In the genomic region with DNA sequence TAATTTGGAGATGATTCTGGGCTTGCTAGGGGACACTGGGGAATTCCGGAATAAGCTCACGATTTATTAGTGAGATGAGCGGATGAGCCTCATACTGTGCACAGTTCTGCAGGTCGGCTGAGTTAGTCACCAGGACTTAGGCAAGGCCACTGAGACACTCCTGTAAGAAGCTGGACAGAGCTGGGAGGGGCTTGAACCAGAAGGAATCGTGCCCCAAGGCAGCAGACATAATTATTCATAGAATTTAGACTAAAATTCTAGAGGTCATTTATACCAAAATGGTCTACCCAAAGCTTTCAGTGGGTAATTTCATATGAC, we compare ENCODE assay signal across 26 cellular contexts.
DNase-seq lines count a peak whose midpoint lies in the region; ATAC-seq and TF ChIP-seq lines count a peak whose summit lies in the region.
"Had no signal": no experiment of that assay in that cellular context is flagged by ENCODE, and none has a peak within 500 bp of the region (broad histone marks: within the 10 kb centered on the region; RNA-seq: fewer than 3 reads in every experiment).

No MANE protein-coding gene starts in this region.

- peaks cover 3% of the 10 kb centered on the region for H3K36me3 Mint-ChIP-seq in nephron progenitor cell (ENCODE audit: low read depth)
- peaks cover 0 to 2% (median 0%) of the 10 kb centered on the region in 3 donors for H3K36me3 Mint-ChIP-seq in immature natural killer cell

- POLR2A ChIA-PET in RWPE1 (lab: Yijun Ruan, JAX; ENCODE audit: low non-redundant PET): no interaction called here

- H3K9me3 Mint-ChIP-seq in nephron progenitor cell: peaks cover 7% of the 10 kb centered on the region
- H3K9me3 Mint-ChIP-seq in immature natural killer cell: no peaks in the 10 kb centered on the region
- H3K9me3 Mint-ChIP-seq: activated B cell treated with CpG ODN at 0.5 μM for 24 hours; activated naive CD4-positive, alpha-beta T cell treated with anti-CD3 and anti-CD28 coated beads, Interleukin-2, amount 50 U/mL, for 24 hours; central memory CD8-positive, alpha-beta T cell; IgD-negative memory B cell; natural killer cell treated with Interleukin-12 subunit alpha and Interleukin-12 subunit beta and Interleukin-15 and Interleukin-18, amount 100 ng/mL, for 72 hours had no signal

- TF ChIP-seq CTCF in RWPE1 (conservative IDR thresholded peaks at IDR 0.05; ENCODE audit: low read depth): no peak
- no peak for TF ChIP-seq CTCF in epithelial cell of esophagus (IDR thresholded peaks at IDR 0.05; ENCODE audit: insufficient read depth, low read depth, low read length, missing control alignments)
- TF ChIP-seq CTCF in nephron progenitor cell (IDR thresholded peaks at IDR 0.05): no peak

- no peak overlapping the region for H3K4me3 ChIP-seq in epithelial cell of esophagus (ENCODE audit: low read length)
- H3K4me3 ChIP-seq: dorsolateral prefrontal cortex, right lobe of liver, thyroid gland had no signal

- H3K27ac ChIP-seq in RWPE1: peak overlapping the region; percentile 9; the same call in 1 of the 2 replicates
- H3K27ac ChIP-seq: right lobe of liver, thyroid gland had no signal

- H3K27ac Mint-ChIP-seq in nephron progenitor cell (peak overlapping the region; percentile 83), immature natural killer cell (no peak overlapping the region)
- H3K27ac Mint-ChIP-seq: activated B cell treated with CpG ODN at 0.5 μM for 24 hours; activated naive CD4-positive, alpha-beta T cell treated with anti-CD3 and anti-CD28 coated beads, Interleukin-2, amount 50 U/mL, for 24 hours; activated T-helper 1 cell treated with anti-CD3 and anti-CD28 coated beads, Interleukin-12 subunit alpha, Interleukin-12 subunit beta, Interleukin-2, Interleukin-4 antibody, amounts not matched to agents 30 ng/mL and 10 ng/mL and 1 ng/mL, durations not matched to agents 14 hours and 24 hours and 36 hours; IgD-negative memory B cell; natural killer cell treated with Interleukin-12 subunit alpha and Interleukin-12 subunit beta and Interleukin-15 and Interleukin-18, amount 100 ng/mL, for 72 hours had no signal

- H3K4me1 Mint-ChIP-seq in nephron progenitor cell: peaks cover 57% of the 10 kb centered on the region
- H3K4me1 Mint-ChIP-seq in immature natural killer cell: peaks cover 0 to 1% of the 10 kb centered on the region in 2 donors
- H3K4me1 Mint-ChIP-seq: activated B cell treated with CpG ODN at 0.5 μM for 24 hours had no signal

- ATAC-seq in left lobe of liver (no peak), HG03280 (IDR thresholded peaks at IDR 0.05; ENCODE audit: unreplicated experiment) (no peak)
- ATAC-seq: left ventricle myocardium superior; natural killer cell treated with Interleukin-12 subunit alpha and Interleukin-12 subunit beta and Interleukin-15 and Interleukin-18, amount 100 ng/mL, for 72 hours; right lobe of liver; SK-N-SH treated with all-trans-retinoic acid at 6 μM for 48 hours; stimulated activated naive CD8-positive, alpha-beta T cell treated with anti-CD3 and anti-CD28 coated beads, Interleukin-15, Interleukin-2, amounts not matched to agents 100 U/mL and 50 U/mL, for 24 hours had no signal

- CTCF ChIA-PET in RWPE1 (lab: Yijun Ruan, JAX): no interaction called here

- DNase-seq in Daoy (ENCODE audit: low read depth) (peak; percentile 52), RWPE1 (ENCODE audit: low spot score) (no peak), epithelial cell of esophagus (ENCODE audit: low read depth) (peak; percentile 82), nephron progenitor cell (no peak), pons (ENCODE audit: low spot score) (no peak), immature natural killer cell (no peak), left lobe of liver (ENCODE audit: low spot score) (no peak)
- DNase-seq: activated B cell treated with CpG ODN at 0.5 μM for 24 hours; AML-193; CD4-positive, alpha-beta memory T cell; dorsolateral prefrontal cortex; GDM1; left ventricle myocardium superior; NCI-H1694 treated with DMSO at 0.1 percent for 48 hours; NCI-H526; posterior cingulate gyrus; right lobe of liver; stimulated activated naive CD8-positive, alpha-beta T cell treated with anti-CD3 and anti-CD28 coated beads, Interleukin-15, Interleukin-2, amounts not matched to agents 100 U/mL and 50 U/mL, for 24 hours; thyroid gland had no signal

- H3K4me3 Mint-ChIP-seq in nephron progenitor cell: no peak overlapping the region
- no peak overlapping the region for H3K4me3 Mint-ChIP-seq in immature natural killer cell
- H3K4me3 Mint-ChIP-seq: activated B cell treated with CpG ODN at 0.5 μM for 24 hours; activated naive CD4-positive, alpha-beta T cell treated with anti-CD3 and anti-CD28 coated beads, Interleukin-2, amount 50 U/mL, for 24 hours; activated T-helper 1 cell treated with anti-CD3 and anti-CD28 coated beads, Interleukin-12 subunit alpha, Interleukin-12 subunit beta, Interleukin-2, Interleukin-4 antibody, amounts not matched to agents 30 ng/mL and 10 ng/mL and 1 ng/mL, durations not matched to agents 14 hours and 24 hours and 36 hours; CD4-positive, alpha-beta memory T cell; central memory CD8-positive, alpha-beta T cell; IgD-negative memory B cell; natural killer cell treated with Interleukin-12 subunit alpha and Interleukin-12 subunit beta and Interleukin-15 and Interleukin-18, amount 100 ng/mL, for 72 hours had no signal

- H3K27me3 Mint-ChIP-seq in nephron progenitor cell (ENCODE audit: low read depth, poor library complexity) (peaks cover 2% of the 10 kb centered on the region), immature natural killer cell (ENCODE audit: low read depth in 3 of 3) (no peaks in the 10 kb centered on the region)
- H3K27me3 Mint-ChIP-seq: activated B cell treated with CpG ODN at 0.5 μM for 24 hours; activated naive CD4-positive, alpha-beta T cell treated with anti-CD3 and anti-CD28 coated beads, Interleukin-2, amount 50 U/mL, for 24 hours; CD4-positive, alpha-beta memory T cell; central memory CD8-positive, alpha-beta T cell; IgD-negative memory B cell; natural killer cell treated with Interleukin-12 subunit alpha and Interleukin-12 subunit beta and Interleukin-15 and Interleukin-18, amount 100 ng/mL, for 72 hours had no signal

Comparison
In these comparisons a context has a peak if more than half of its experiments do, and no peak if none do; other contexts are left out.
1. DNase-seq: peak in Daoy (single experiment) and epithelial cell of esophagus (single experiment); none in RWPE1 (single experiment), nephron progenitor cell (single experiment), pons (single experiment), immature natural killer cell (0 of 3) and left lobe of liver (single experiment).